ENCODE assay signal across 27 cellular contexts in the genomic region with DNA sequence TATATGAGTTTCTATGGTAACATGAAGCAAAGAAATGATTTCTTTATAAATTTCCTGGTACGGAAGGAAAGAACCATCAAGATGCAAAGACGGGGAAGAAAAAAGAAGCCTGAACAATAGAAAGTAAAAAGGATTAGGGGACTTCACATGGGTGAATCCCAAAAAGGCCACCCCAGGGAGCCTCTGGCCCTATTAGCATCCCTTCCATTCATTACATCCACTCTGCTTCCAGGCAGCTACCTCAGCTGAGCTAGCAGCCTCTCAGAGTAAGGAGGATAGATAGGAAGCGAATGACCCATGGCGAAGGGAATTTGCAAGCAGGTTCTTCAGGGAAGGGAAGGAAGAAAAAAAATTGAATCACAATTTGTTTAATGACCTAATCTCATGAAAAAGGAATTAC.
A peak's percentile ranks its signal among the peaks of the same experiment; 100 is the strongest.
DNase-seq lines count a peak whose midpoint lies in the region; ATAC-seq, FAIRE-seq and TF ChIP-seq lines count a peak whose summit lies in the region.
"Had no signal": no experiment of that assay in that cellular context is flagged by ENCODE, and none has a peak within 500 bp of the region (broad histone marks: within the 10 kb centered on the region; RNA-seq: fewer than 3 reads in every experiment).

No MANE protein-coding gene starts in this region.

- H4K20me1 ChIP-seq in GM23338 (replicated peaks; ENCODE audit: insufficient read depth) = no peaks in the 10 kb centered on the region
- H4K20me1 ChIP-seq: BLaER1 treated with 17β-estradiol and CSF1 and Interleukin-3, amounts not matched to agents 10 nM and 100 nM had no signal

- H3K36me3 ChIP-seq in GM23338 (ENCODE audit: insufficient read depth) = peaks cover 6% of the 10 kb centered on the region; the same call in 1 of the 2 replicates
- H3K36me3 ChIP-seq in NT2/D1 (ENCODE audit: insufficient read depth, insufficient read length, low read length) = no peaks in the 10 kb centered on the region
- no peaks in the 10 kb centered on the region for H3K36me3 ChIP-seq in effector memory CD4-positive, alpha-beta T cell (ENCODE audit: control insufficient read depth, insufficient read depth, low read length)
- H3K36me3 ChIP-seq: BLaER1 treated with 17β-estradiol and CSF1 and Interleukin-3, amounts not matched to agents 10 nM and 100 nM; MG63 had no signal

- TF ChIP-seq CTCF in GM23338 (conservative IDR thresholded peaks at IDR 0.05; ENCODE audit: low read depth in 2 of 2) = no peak

- H3K36me3 Mint-ChIP-seq in GM23338 (ENCODE audit: low read depth) = peaks cover 31% of the 10 kb centered on the region
- H3K36me3 Mint-ChIP-seq: CD4-positive, alpha-beta memory T cell had no signal

- ATAC-seq in GM23338 (peak; percentile 99), HG02571 (IDR thresholded peaks at IDR 0.05; ENCODE audit: unreplicated experiment) (no peak)
- ATAC-seq: GM12878, HCT116 had no signal

- peaks cover 17% of the 10 kb centered on the region for H3K9me3 ChIP-seq in NT2/D1 (ENCODE audit: insufficient read depth, low read length)
- H3K9me3 ChIP-seq in effector memory CD4-positive, alpha-beta T cell (ENCODE audit: control insufficient read depth, low read length) = no peaks in the 10 kb centered on the region
- H3K9me3 ChIP-seq: Caco-2, MG63 had no signal

- H3K9me2 ChIP-seq in GM23338 (ENCODE audit: insufficient read depth) = no peaks in the 10 kb centered on the region

- H3K27ac ChIP-seq in GM23338 (ENCODE audit: low read depth) = peak overlapping the region; percentile 87
- H3K27ac ChIP-seq in effector memory CD4-positive, alpha-beta T cell (ENCODE audit: insufficient read depth, low read length, poor library complexity, severe bottlenecking) = no peak overlapping the region
- H3K27ac ChIP-seq: 22Rv1; BLaER1 treated with 17β-estradiol and CSF1 and Interleukin-3, amounts not matched to agents 10 nM and 100 nM; RWPE1; SK-N-MC had no signal

- peak overlapping the region; percentile 50 for H3K4me2 ChIP-seq in GM23338
- H3K4me2 ChIP-seq: BLaER1 treated with 17β-estradiol and CSF1 and Interleukin-3, amounts not matched to agents 10 nM and 100 nM had no signal

- H3K27me3 ChIP-seq in GM23338 (ENCODE audit: insufficient read depth) (no peaks in the 10 kb centered on the region), NT2/D1 (ENCODE audit: insufficient read depth, insufficient read length) (no peaks in the 10 kb centered on the region)
- no peaks in the 10 kb centered on the region for H3K27me3 ChIP-seq in effector memory CD4-positive, alpha-beta T cell (replicated peaks; ENCODE audit: control insufficient read depth, insufficient read depth, low read length, poor library complexity, severe bottlenecking)
- H3K27me3 ChIP-seq: BLaER1 treated with 17β-estradiol and CSF1 and Interleukin-3, amounts not matched to agents 10 nM and 100 nM; MG63 had no signal

- H3K9ac ChIP-seq in NT2/D1 (ENCODE audit: insufficient read length, low read depth) = no peak overlapping the region
- H3K9ac ChIP-seq: BLaER1 treated with 17β-estradiol and CSF1 and Interleukin-3, amounts not matched to agents 10 nM and 100 nM had no signal

- H3K4me1 Mint-ChIP-seq in GM23338 = peaks cover 62% of the 10 kb centered on the region
- H3K4me1 Mint-ChIP-seq: CD4-positive, alpha-beta memory T cell had no signal

- no peak for TF ChIP-seq POLR2A in GM12892 (IDR thresholded peaks at IDR 0.05; ENCODE audit: low read depth, low read length)

- peak overlapping the region; percentile 60 for H3K27ac Mint-ChIP-seq in GM23338
- H3K27ac Mint-ChIP-seq: CD4-positive, alpha-beta memory T cell had no signal

- H3K9me3 Mint-ChIP-seq in GM23338 = peaks cover 24% of the 10 kb centered on the region

- peak overlapping the region; percentile 30; the same call in 2 of the 3 replicates for H3K4me3 Mint-ChIP-seq in GM23338
- H3K4me3 Mint-ChIP-seq: CD4-positive, alpha-beta memory T cell had no signal

- H3F3A ChIP-seq in GM23338 (replicated peaks; ENCODE audit: low read depth) = peaks cover 6% of the 10 kb centered on the region; the same call in 1 of the 2 replicates

- H3K4me3 ChIP-seq in GM23338 (peak overlapping the region; percentile 24), NT2/D1 (ENCODE audit: insufficient read length, low read depth) (no peak overlapping the region)
- H3K4me3 ChIP-seq in effector memory CD4-positive, alpha-beta T cell (ENCODE audit: insufficient read depth, low read depth, low read length, poor library complexity, severe bottlenecking) = no peak overlapping the region
- H3K4me3 ChIP-seq: BLaER1 treated with 17β-estradiol and CSF1 and Interleukin-3, amounts not matched to agents 10 nM and 100 nM; GM12878; MG63; SK-N-MC had no signal

- peaks cover 18% of the 10 kb centered on the region for H3K27me3 Mint-ChIP-seq in GM23338 (ENCODE audit: insufficient read depth, low read depth, poor library complexity)
- H3K27me3 Mint-ChIP-seq: CD4-positive, alpha-beta memory T cell had no signal

- H3K4me1 ChIP-seq in GM23338 (ENCODE audit: insufficient read depth) (peaks cover 55% of the 10 kb centered on the region), NT2/D1 (ENCODE audit: insufficient read depth, insufficient read length) (peaks cover 3% of the 10 kb centered on the region)
- H3K4me1 ChIP-seq in effector memory CD4-positive, alpha-beta T cell (ENCODE audit: control insufficient read depth, insufficient read depth, low read length, poor library complexity, severe bottlenecking) = no peaks in the 10 kb centered on the region
- H3K4me1 ChIP-seq: BLaER1 treated with 17β-estradiol and CSF1 and Interleukin-3, amounts not matched to agents 10 nM and 100 nM; Caco-2 had no signal

- H2AFZ ChIP-seq in GM23338 = no peak overlapping the region

- peaks cover 81% of the 10 kb centered on the region for H3K79me2 ChIP-seq in GM23338 (replicated peaks; ENCODE audit: insufficient read depth)

- DNase-seq in GM23338 (ENCODE audit: low spot score) (peak; percentile 87), NT2/D1 (ENCODE audit: low read depth, low spot score) (peak; percentile 78), iPS DF 19.7 (ENCODE audit: low read depth, low spot score) (peak; percentile 87), iPS-NIHi7 (ENCODE audit: extremely low spot score) (peak; percentile 75), DMS53 (lab: John Stamatoyannopoulos, UW) (no peak), GM12892 (ENCODE audit: insufficient read length) (no peak)
- DNase-seq in effector memory CD4-positive, alpha-beta T cell = no peak
- DNase-seq: ACHN; Caco-2; CD4-positive, alpha-beta memory T cell; DMS 273 treated with DMSO at 0.1 percent for 48 hours; DND-41; Kasumi-1; MG63; NCI-H1417 treated with DMSO at 0.1 percent for 48 hours; NCI-H187; NCI-H2107; NCI-H446 treated with DMSO at 0.1 percent for 48 hours; NCI-H526 treated with DMSO at 0.1 percent for 48 hours; SHP77 treated with DMSO at 0.1 percent for 48 hours had no signal

- FAIRE-seq in GM12892 (lab: Jason Lieb, UNC) = no peak
- FAIRE-seq: GM12878 had no signal

TF ChIP-seq in GM23338, 12 proteins besides CTCF, POLR2A, EP300 and RAD21 (continues in another document):
- TF ChIP-seq CREB1 (CRISPR knock-in tag; IDR thresholded peaks at IDR 0.05; ENCODE audit: low read depth) = no peak

Comparison
In these comparisons a context has a peak if more than half of its experiments do, and no peak if none do; other contexts are left out.
1. DNase-seq: peak in GM23338 (single experiment), NT2/D1 (single experiment), iPS DF 19.7 (single experiment) and iPS-NIHi7 (single experiment); none in DMS53 (single experiment), effector memory CD4-positive, alpha-beta T cell (0 of 3) and GM12892 (single experiment).